ENCODE assay signal across 10 cellular contexts in genomic region chr16:89949756-89950155, GRCh38. TPM values are rescaled to one million over a fixed set of nuclear protein-coding genes. Genes with fewer than 3 reads are reported as not detected.
DNase-seq lines count a peak whose midpoint lies in the region; ATAC-seq and TF ChIP-seq lines count a peak whose summit lies in the region.
"Had no signal": no experiment of that assay in that cellular context is flagged by ENCODE, and none has a peak within 500 bp of the region (broad histone marks: within the 10 kb centered on the region; RNA-seq: fewer than 3 reads in every experiment).

No MANE protein-coding gene starts in this region.

- no peak for DNase-seq in activated T-cell treated with anti-CD3 and anti-CD28 coated beads, Interleukin-2, amount 50 U/mL, for 4 hours
- no peak for DNase-seq in activated T-cell treated with anti-CD3 and anti-CD28 coated beads, Interleukin-2, amount 50 U/mL, for 1 hour
- DNase-seq in islet precursor cell = no peak
- DNase-seq in GM13976 (ENCODE audit: low spot score) = no peak
- DNase-seq: activated CD4-positive, alpha-beta T cell treated with anti-CD3 and anti-CD28 coated beads, Interleukin-2, amount 50 U/mL, for 48 hours; NCI-H1417 treated with DMSO at 0.1 percent for 48 hours had no signal

- no peak overlapping the region for H3K27ac Mint-ChIP-seq in activated T-helper 17 cell treated with anti-CD3 and anti-CD28 coated beads, Interleukin-2, amount 50 U/mL, for 72 hours

- H3K9ac ChIP-seq in subcutaneous abdominal adipose tissue (ENCODE audit: low read length in 5 of 5) = peak overlapping the region in 4 of 5 donors; percentile 4 to 86 (median 68)

- in situ Hi-C loops in GM13976 (cut with MboI; ENCODE audit: low sequenced_read_pairs, unreplicated experiment) = no loop called here

- H3K36me3 Mint-ChIP-seq in activated T-cell treated with anti-CD3 and anti-CD28 coated beads, Interleukin-2, amount 50 U/mL, for 4 hours (ENCODE audit: insufficient read depth) = peaks cover 3% of the 10 kb centered on the region
- H3K36me3 Mint-ChIP-seq in activated T-helper 17 cell treated with anti-CD3 and anti-CD28 coated beads, Interleukin-2, amount 50 U/mL, for 72 hours (ENCODE audit: low read depth) = no peaks in the 10 kb centered on the region

- no peaks in the 10 kb centered on the region for H3K9me3 ChIP-seq in iPS-18c (ENCODE audit: control insufficient read depth, insufficient read depth, low read length)
- no peaks in the 10 kb centered on the region for H3K9me3 ChIP-seq in subcutaneous abdominal adipose tissue (ENCODE audit: control insufficient read depth in 5 of 5, low read length in 5 of 5)

- no peak overlapping the region for H3K27ac ChIP-seq in subcutaneous abdominal adipose tissue (ENCODE audit: low read depth, low read length)

- ATAC-seq in activated T-cell treated with anti-CD3 and anti-CD28 coated beads, Interleukin-2, amount 50 U/mL, for 4 hours = no peak
- ATAC-seq in activated T-helper 17 cell treated with anti-CD3 and anti-CD28 coated beads, Interleukin-2, amount 50 U/mL, for 72 hours (replicated peaks) = no peak
- no peak for ATAC-seq in HG03139 (IDR thresholded peaks at IDR 0.05; ENCODE audit: unreplicated experiment)

- H3K36me3 ChIP-seq in subcutaneous abdominal adipose tissue (ENCODE audit: control insufficient read depth in 5 of 5, insufficient read depth in 5 of 5, low read length in 5 of 5) = peaks cover 0 to 10% (median 4%) of the 10 kb centered on the region in 5 donors

- H3K4me1 ChIP-seq in subcutaneous abdominal adipose tissue (ENCODE audit: control insufficient read depth in 5 of 5, insufficient read depth in 5 of 5, low read length in 5 of 5) = peaks cover 0 to 26% (median 16%) of the 10 kb centered on the region in 5 donors

- H3K27me3 ChIP-seq in subcutaneous abdominal adipose tissue (ENCODE audit: control insufficient read depth in 5 of 5, insufficient read depth in 4 of 5, low read length in 5 of 5) = peaks cover 0 to 4% (median 2%) of the 10 kb centered on the region in 5 donors

- no peak for TF ChIP-seq CTCF in GM13976 (IDR thresholded peaks at IDR 0.05; ENCODE audit: borderline replicate concordance, control extremely low read depth, extremely low read depth, insufficient read depth, missing control alignments)

- H3K4me3 Mint-ChIP-seq in activated T-cell treated with anti-CD3 and anti-CD28 coated beads, Interleukin-2, amount 50 U/mL, for 4 hours = peak overlapping the region; percentile 80
- H3K4me3 Mint-ChIP-seq in activated T-helper 17 cell treated with anti-CD3 and anti-CD28 coated beads, Interleukin-2, amount 50 U/mL, for 72 hours = peak overlapping the region; percentile 74

- H3K27me3 Mint-ChIP-seq in activated T-cell treated with anti-CD3 and anti-CD28 coated beads, Interleukin-2, amount 50 U/mL, for 4 hours (ENCODE audit: low read depth) = peaks cover 20% of the 10 kb centered on the region
- peaks cover 11% of the 10 kb centered on the region for H3K27me3 Mint-ChIP-seq in activated T-helper 17 cell treated with anti-CD3 and anti-CD28 coated beads, Interleukin-2, amount 50 U/mL, for 72 hours

- no peaks in the 10 kb centered on the region for H3K9me3 Mint-ChIP-seq in activated T-cell treated with anti-CD3 and anti-CD28 coated beads, Interleukin-2, amount 50 U/mL, for 4 hours
- no peaks in the 10 kb centered on the region for H3K9me3 Mint-ChIP-seq in activated T-helper 17 cell treated with anti-CD3 and anti-CD28 coated beads, Interleukin-2, amount 50 U/mL, for 72 hours

- peaks cover 20% of the 10 kb centered on the region for H3K4me1 Mint-ChIP-seq in activated T-cell treated with anti-CD3 and anti-CD28 coated beads, Interleukin-2, amount 50 U/mL, for 4 hours (ENCODE audit: low read depth)
- peaks cover 3% of the 10 kb centered on the region for H3K4me1 Mint-ChIP-seq in activated T-helper 17 cell treated with anti-CD3 and anti-CD28 coated beads, Interleukin-2, amount 50 U/mL, for 72 hours

- peak overlapping the region; percentile 62 for H3K4me3 ChIP-seq in iPS-18c (ENCODE audit: insufficient read depth, low read depth, low read length)
- H3K4me3 ChIP-seq in subcutaneous abdominal adipose tissue (ENCODE audit: low read depth in 1 of 5, low read length in 5 of 5) = peak overlapping the region in 4 of 5 donors; percentile 60 to 68 (median 64)

RNA-seq across cellular contexts. Expression of gene DEF8, which starts 1.2 kb away (rescaled TPM):
- 10 to 100 TPM; 50.1 to 53.5 (median 50.3) TPM for total RNA-seq in activated T-cell treated with anti-CD3 and anti-CD28 coated beads, Interleukin-2, amount 50 U/mL, for 4 hours
- total RNA-seq in activated T-helper 17 cell treated with anti-CD3 and anti-CD28 coated beads, Interleukin-2, amount 50 U/mL, for 72 hours = 10 to 100 TPM in 1 of 2 donors, 1 to 10 TPM in 1; 9.3 to 11.1 TPM

RNA-seq across cellular contexts. Expression of gene TUBB3, which starts 26.6 kb away (rescaled TPM):
- total RNA-seq in activated T-cell treated with anti-CD3 and anti-CD28 coated beads, Interleukin-2, amount 50 U/mL, for 4 hours = under 1 TPM; 0.65 to 0.68 (median 0.66) TPM
- 1 to 10 TPM in 1 of 2 donors, under 1 TPM in 1; 0.74 to 9.7 TPM for total RNA-seq in activated T-helper 17 cell treated with anti-CD3 and anti-CD28 coated beads, Interleukin-2, amount 50 U/mL, for 72 hours

RNA-seq across cellular contexts. Expression of gene MC1R, which starts 31.1 kb away (rescaled TPM):
- 1 to 10 TPM; 2.5 to 3.0 (median 2.6) TPM for total RNA-seq in activated T-cell treated with anti-CD3 and anti-CD28 coated beads, Interleukin-2, amount 50 U/mL, for 4 hours
- 1 to 10 TPM; 7.5 to 7.6 TPM for total RNA-seq in activated T-helper 17 cell treated with anti-CD3 and anti-CD28 coated beads, Interleukin-2, amount 50 U/mL, for 72 hours

Comparison
In these comparisons a context has a peak if more than half of its experiments do, and no peak if none do; other contexts are left out.
1. RNA of gene DEF8, which starts 1.2 kb away (total RNA-seq): 50.1 to 53.5 TPM in activated T-cell treated with anti-CD3 and anti-CD28 coated beads, Interleukin-2, amount 50 U/mL, for 4 hours; 9.3 to 11.1 TPM in activated T-helper 17 cell treated with anti-CD3 and anti-CD28 coated beads, Interleukin-2, amount 50 U/mL, for 72 hours; every median in the first group is over 4 times any median in the second.